9 cellular contexts compared by ENCODE assay signal in the genomic region with DNA sequence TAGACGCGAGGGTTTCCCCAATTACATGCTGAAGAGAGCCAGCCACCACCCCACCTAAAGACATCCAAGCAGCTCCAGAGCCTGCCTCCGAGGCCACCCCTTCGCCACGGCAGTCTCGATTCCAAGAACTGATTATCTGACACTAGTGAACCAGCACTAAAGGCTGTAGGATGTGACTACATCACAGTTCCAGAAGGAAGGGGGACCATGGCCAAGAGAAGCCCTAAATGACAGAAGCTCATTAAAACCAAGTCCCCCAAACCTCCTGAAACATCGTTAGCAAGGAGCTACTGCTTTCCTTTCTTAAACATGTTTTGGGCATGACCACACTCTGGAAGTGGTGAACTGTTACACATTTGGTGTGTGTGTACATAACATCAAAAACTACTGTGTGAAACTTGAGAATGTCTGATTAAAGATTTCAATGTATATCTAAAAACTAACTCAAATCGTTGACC.
DNase-seq lines count a peak whose midpoint lies in the region; ATAC-seq and TF ChIP-seq lines count a peak whose summit lies in the region.
"Had no signal": no experiment of that assay in that cellular context is flagged by ENCODE, and none has a peak within 500 bp of the region (broad histone marks: within the 10 kb centered on the region; RNA-seq: fewer than 3 reads in every experiment).

No MANE protein-coding gene starts in this region.

- H3K27me3 ChIP-seq in mucosa of rectum (ENCODE audit: control insufficient read depth in 2 of 2, insufficient read depth in 2 of 2, low read length in 2 of 2) (no peaks in the 10 kb centered on the region), gastroesophageal sphincter (no peaks in the 10 kb centered on the region)

- DNase-seq in activated CD4-positive, alpha-beta T cell treated with anti-CD3 and anti-CD28 coated beads, Interleukin-2, amount 50 U/mL, for 48 hours: peak; percentile 57 to 68
- DNase-seq in amygdala (lab: John Stamatoyannopoulos, UW) (no peak), nucleus accumbens (lab: John Stamatoyannopoulos, UW) (no peak), NCI-H1105 treated with DMSO at 0.1 percent for 48 hours (lab: John Stamatoyannopoulos, UW) (no peak)

- H3K4me3 ChIP-seq in mucosa of rectum (ENCODE audit: low read length in 2 of 2): no peak overlapping the region
- H3K4me3 ChIP-seq in gastroesophageal sphincter: no peak overlapping the region

- no peak for TF ChIP-seq EP300 in gastroesophageal sphincter (IDR thresholded peaks at IDR 0.05)

- H3K4me1 ChIP-seq in mucosa of rectum (ENCODE audit: control insufficient read depth in 2 of 2, insufficient read depth in 2 of 2, low read length in 2 of 2) (no peaks in the 10 kb centered on the region), gastroesophageal sphincter (no peaks in the 10 kb centered on the region)

- H3K36me3 ChIP-seq in mucosa of rectum (ENCODE audit: control insufficient read depth in 2 of 2, insufficient read depth in 2 of 2, low read length in 2 of 2): peaks cover 31 to 41% of the 10 kb centered on the region in 2 donors
- H3K36me3 ChIP-seq in gastroesophageal sphincter: peaks cover 0 to 41% of the 10 kb centered on the region in 2 donors

- WGBS in gastroesophageal sphincter (ENCODE audit: low coverage in 1 of 2), 2 donors: 61 to 75% methylated on average over 2 to 8 of the region's 8 CpGs

- TF ChIP-seq CTCF in gastroesophageal sphincter (IDR thresholded peaks at IDR 0.05): no peak

- H3K27ac ChIP-seq in mucosa of rectum (ENCODE audit: low read depth in 2 of 2, low read length in 2 of 2) (peak overlapping the region; percentile 7 to 29), gastroesophageal sphincter (peak overlapping the region in 2 of 4 donors; percentile 8 to 35)
- H3K27ac ChIP-seq: KMS-11 had no signal

- H3K9me3 ChIP-seq in mucosa of rectum (ENCODE audit: control insufficient read depth in 2 of 2, low read length in 2 of 2) (no peaks in the 10 kb centered on the region), gastroesophageal sphincter (no peaks in the 10 kb centered on the region)

- peak overlapping the region; percentile 26 for H3K9ac ChIP-seq in mucosa of rectum (ENCODE audit: low read depth in 1 of 2, low read length in 2 of 2)
- H3K9ac ChIP-seq: KMS-11 had no signal

- TF ChIP-seq POLR2A in gastroesophageal sphincter (IDR thresholded peaks at IDR 0.05): no peak

- ATAC-seq in GM18907 (IDR thresholded peaks at IDR 0.05; ENCODE audit: unreplicated experiment) (peak; percentile 39), HG02610 (IDR thresholded peaks at IDR 0.05; ENCODE audit: unreplicated experiment) (peak; percentile 36), gastroesophageal sphincter (no peak)

Comparison
In these comparisons a context has a peak if more than half of its experiments do, and no peak if none do; other contexts are left out.
1. DNase-seq: peak in activated CD4-positive, alpha-beta T cell treated with anti-CD3 and anti-CD28 coated beads, Interleukin-2, amount 50 U/mL, for 48 hours (2 of 2); none in amygdala (0 of 56), nucleus accumbens (0 of 56) and NCI-H1105 treated with DMSO at 0.1 percent for 48 hours (single experiment).